In the genomic region with DNA sequence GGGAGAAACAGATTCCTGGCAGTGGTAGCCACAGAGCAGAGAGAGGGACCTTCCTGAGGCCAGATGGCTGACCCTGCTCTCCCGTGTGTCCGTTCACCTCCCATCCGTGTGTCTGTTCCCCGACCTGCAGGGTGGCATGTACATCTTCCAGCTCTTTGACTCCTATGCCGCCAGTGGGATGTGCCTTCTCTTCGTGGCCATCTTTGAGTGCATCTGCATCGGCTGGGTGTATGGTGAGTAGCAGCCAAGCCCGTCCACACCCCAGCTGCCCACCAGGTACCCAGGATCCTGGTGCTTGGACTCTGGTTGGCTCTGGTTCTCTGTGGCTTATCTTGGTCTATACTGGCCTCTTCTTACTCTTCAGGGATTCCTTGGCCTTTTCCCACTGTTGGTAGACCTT, we compare ENCODE assay signal across 1 cellular context.
TF ChIP-seq lines count a peak whose summit lies in the region.

No MANE protein-coding gene starts in this region.

TF ChIP-seq in HepG2, 621 proteins besides CTCF, POLR2A, EP300 and RAD21 (continued from another document):
- TF ChIP-seq, protein P1, sequence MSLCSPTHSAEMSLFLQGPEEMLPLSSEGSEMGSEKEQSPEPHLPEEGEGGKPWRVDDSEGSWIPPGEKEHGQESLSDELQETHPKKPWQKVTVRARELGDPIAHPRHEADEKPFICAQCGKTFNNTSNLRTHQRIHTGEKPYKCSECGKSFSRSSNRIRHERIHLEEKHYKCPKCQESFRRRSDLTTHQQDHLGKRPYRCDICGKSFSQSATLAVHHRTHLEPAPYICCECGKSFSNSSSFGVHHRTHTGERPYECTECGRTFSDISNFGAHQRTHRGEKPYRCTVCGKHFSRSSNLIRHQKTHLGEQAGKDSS (CRISPR knock-in tag; IDR thresholded peaks at IDR 0.05; ENCODE audit: borderline replicate concordance, low read depth), result no peak
- no peak for TF ChIP-seq ETV5 (CRISPR knock-in tag; IDR thresholded peaks at IDR 0.05; ENCODE audit: borderline replicate concordance)
- TF ChIP-seq RFX5 (IDR thresholded peaks at IDR 0.05; ENCODE audit: low read depth, low read length), result no peak
- TF ChIP-seq, protein P2, sequence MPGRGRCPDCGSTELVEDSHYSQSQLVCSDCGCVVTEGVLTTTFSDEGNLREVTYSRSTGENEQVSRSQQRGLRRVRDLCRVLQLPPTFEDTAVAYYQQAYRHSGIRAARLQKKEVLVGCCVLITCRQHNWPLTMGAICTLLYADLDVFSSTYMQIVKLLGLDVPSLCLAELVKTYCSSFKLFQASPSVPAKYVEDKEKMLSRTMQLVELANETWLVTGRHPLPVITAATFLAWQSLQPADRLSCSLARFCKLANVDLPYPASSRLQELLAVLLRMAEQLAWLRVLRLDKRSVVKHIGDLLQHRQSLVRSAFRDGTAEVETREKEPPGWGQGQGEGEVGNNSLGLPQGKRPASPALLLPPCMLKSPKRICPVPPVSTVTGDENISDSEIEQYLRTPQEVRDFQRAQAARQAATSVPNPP (CRISPR knock-in tag; IDR thresholded peaks at IDR 0.05), result no peak
- TF ChIP-seq, protein P3, sequence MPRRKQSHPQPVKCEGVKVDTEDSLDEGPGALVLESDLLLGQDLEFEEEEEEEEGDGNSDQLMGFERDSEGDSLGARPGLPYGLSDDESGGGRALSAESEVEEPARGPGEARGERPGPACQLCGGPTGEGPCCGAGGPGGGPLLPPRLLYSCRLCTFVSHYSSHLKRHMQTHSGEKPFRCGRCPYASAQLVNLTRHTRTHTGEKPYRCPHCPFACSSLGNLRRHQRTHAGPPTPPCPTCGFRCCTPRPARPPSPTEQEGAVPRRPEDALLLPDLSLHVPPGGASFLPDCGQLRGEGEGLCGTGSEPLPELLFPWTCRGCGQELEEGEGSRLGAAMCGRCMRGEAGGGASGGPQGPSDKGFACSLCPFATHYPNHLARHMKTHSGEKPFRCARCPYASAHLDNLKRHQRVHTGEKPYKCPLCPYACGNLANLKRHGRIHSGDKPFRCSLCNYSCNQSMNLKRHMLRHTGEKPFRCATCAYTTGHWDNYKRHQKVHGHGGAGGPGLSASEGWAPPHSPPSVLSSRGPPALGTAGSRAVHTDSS (CRISPR knock-in tag; conservative IDR thresholded peaks at IDR 0.05), result no peak
- no peak for TF ChIP-seq ZNF468 (CRISPR knock-in tag; IDR thresholded peaks at IDR 0.05)
- TF ChIP-seq TMF1 (CRISPR knock-in tag; IDR thresholded peaks at IDR 0.05; ENCODE audit: low read depth), result no peak
- TF ChIP-seq TP53 (CRISPR knock-in tag; conservative IDR thresholded peaks at IDR 0.05), result no peak
- TF ChIP-seq POLR2G (IDR thresholded peaks at IDR 0.05; ENCODE audit: low read depth, low read length), result no peak
